In genomic region chr1:40971962-40972361, GRCh38 we compare ENCODE assay signal across 13 cellular contexts.
"Had no signal": no experiment of that assay in that cellular context is flagged by ENCODE, and none has a peak within 500 bp of the region (broad histone marks: within the 10 kb centered on the region; RNA-seq: fewer than 3 reads in every experiment).

No MANE protein-coding gene starts in this region.

- ATAC-seq: activated CD8-positive, alpha-beta T cell treated with anti-CD3 and anti-CD28 coated beads, Interleukin-2, amount 10 ng/mL, durations not matched to agents 7 days and 5 days; body of pancreas; natural killer cell had no signal

- H3K27ac ChIP-seq: body of pancreas, epithelial cell of prostate, neutrophil, thyroid gland, uterus had no signal

- H3K27me3 ChIP-seq: body of pancreas, neutrophil, thyroid gland, uterus had no signal

- H3K4me3 ChIP-seq: body of pancreas, thyroid gland, uterus had no signal

- H3K4me1 ChIP-seq: body of pancreas, uterus had no signal

- DNase-seq: activated CD4-positive, alpha-beta T cell treated with anti-CD3 and anti-CD28 coated beads, Interleukin-2, amount 10 ng/mL, durations not matched to agents 7 days and 5 days; activated CD8-positive, alpha-beta T cell treated with anti-CD3 and anti-CD28 coated beads, Interleukin-2, amount 10 ng/mL, durations not matched to agents 7 days and 5 days; activated naive CD4-positive, alpha-beta T cell treated with anti-CD3 and anti-CD28 coated beads for 36 hours; activated T-cell treated with anti-CD3 and anti-CD28 coated beads, Interleukin-2, amount 50 U/mL, for 24 hours; body of pancreas; endodermal cell; foreskin fibroblast; natural killer cell; stimulated activated naive CD4-positive, alpha-beta T cell; thyroid gland; uterus had no signal

- H3K36me3 ChIP-seq: neutrophil, thyroid gland, uterus had no signal

- H3K9me3 ChIP-seq: body of pancreas, neutrophil, thyroid gland, uterus had no signal
